ENCODE assay signal across 17 cellular contexts in the genomic region with DNA sequence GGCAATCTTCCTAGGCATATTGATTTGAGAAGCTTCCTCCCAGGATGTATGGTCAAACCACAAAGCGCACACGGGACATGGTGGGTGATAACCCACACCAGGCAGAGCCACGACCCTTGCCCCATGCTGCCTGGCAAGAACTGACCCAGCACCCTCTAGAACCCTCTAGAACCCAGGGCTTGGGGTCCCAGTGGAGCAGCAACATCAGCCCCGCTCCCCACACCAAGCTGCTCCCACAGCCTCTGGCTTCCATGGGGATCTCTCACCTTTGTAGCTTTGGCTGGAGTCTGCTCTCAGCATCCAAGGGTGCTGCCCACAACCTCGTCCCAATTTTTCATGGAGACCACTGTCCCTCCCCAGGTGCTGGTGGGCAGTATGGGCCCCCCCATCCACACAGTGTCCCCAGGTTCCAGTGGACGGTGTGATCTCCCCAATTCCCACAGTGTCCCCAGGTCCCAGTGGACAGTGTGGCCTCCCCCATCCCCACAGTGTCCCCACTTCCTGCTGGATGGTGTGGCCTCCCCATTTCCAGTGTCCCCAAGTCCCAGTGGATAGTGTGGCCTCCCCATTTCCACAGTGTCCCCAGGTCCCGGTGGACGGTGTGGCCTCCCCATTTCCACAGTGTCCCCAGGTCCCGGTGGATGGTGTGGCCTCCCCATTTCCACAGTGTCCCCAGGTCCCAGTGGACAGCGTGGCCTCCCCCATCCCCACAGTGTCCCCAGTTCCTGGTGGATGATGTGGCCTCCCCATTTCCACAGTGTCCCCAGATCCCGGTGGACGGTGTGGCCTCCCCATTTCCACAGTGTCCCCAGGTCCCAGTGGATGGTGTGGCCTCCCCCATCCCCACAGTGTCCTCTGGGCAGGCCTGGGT.
"Had no signal": no experiment of that assay in that cellular context is flagged by ENCODE, and none has a peak within 500 bp of the region (broad histone marks: within the 10 kb centered on the region; RNA-seq: fewer than 3 reads in every experiment).

No MANE protein-coding gene starts in this region.

- H3K27ac Mint-ChIP-seq: activated CD4-positive, alpha-beta T cell treated with anti-CD3 and anti-CD28 coated beads for 36 hours; activated naive CD4-positive, alpha-beta T cell treated with anti-CD3 and anti-CD28 coated beads, Interleukin-2, amount 50 U/mL, for 72 hours; activated T-helper 1 cell treated with anti-CD3 and anti-CD28 coated beads, Interleukin-12 subunit alpha, Interleukin-12 subunit beta, Interleukin-2, Interleukin-4 antibody, amounts not matched to agents 30 ng/mL and 10 ng/mL and 1 ng/mL, durations not matched to agents 14 hours and 24 hours and 36 hours; nephron; stimulated activated naive CD8-positive, alpha-beta T cell treated with anti-CD3 and anti-CD28 coated beads, Interleukin-15, Interleukin-2, amounts not matched to agents 100 ng/mL and 50 ng/mL, for 24 hours; T-cell had no signal

- H3K27me3 ChIP-seq: uterus had no signal

- H3K27ac ChIP-seq: adrenal gland, suprapubic skin, transverse colon, uterus had no signal

- H3K4me1 Mint-ChIP-seq: activated CD4-positive, alpha-beta T cell treated with anti-CD3 and anti-CD28 coated beads for 36 hours; T-cell had no signal

- ATAC-seq: activated CD4-positive, alpha-beta T cell treated with anti-CD3 and anti-CD28 coated beads for 36 hours; activated naive CD4-positive, alpha-beta T cell treated with anti-CD3 and anti-CD28 coated beads, Interleukin-2, amount 50 U/mL, for 72 hours; T-cell had no signal

- H3K4me3 ChIP-seq: adrenal gland, suprapubic skin, transverse colon, uterus had no signal

- H3K4me1 ChIP-seq: suprapubic skin, uterus had no signal

- H3K4me3 Mint-ChIP-seq: activated CD4-positive, alpha-beta T cell treated with anti-CD3 and anti-CD28 coated beads for 36 hours; activated T-helper 1 cell treated with anti-CD3 and anti-CD28 coated beads, Interleukin-12 subunit alpha, Interleukin-12 subunit beta, Interleukin-2, Interleukin-4 antibody, amounts not matched to agents 30 ng/mL and 10 ng/mL and 1 ng/mL, durations not matched to agents 14 hours and 24 hours and 36 hours; nephron; stimulated activated naive CD8-positive, alpha-beta T cell treated with anti-CD3 and anti-CD28 coated beads, Interleukin-15, Interleukin-2, amounts not matched to agents 100 ng/mL and 50 ng/mL, for 24 hours; T-cell had no signal

- H3K36me3 ChIP-seq: adrenal gland, suprapubic skin, transverse colon, uterus had no signal

- H3K36me3 Mint-ChIP-seq: activated naive CD4-positive, alpha-beta T cell treated with anti-CD3 and anti-CD28 coated beads, Interleukin-2, amount 50 U/mL, for 72 hours; T-cell had no signal

- DNase-seq: activated CD4-positive, alpha-beta T cell treated with anti-CD3 and anti-CD28 coated beads for 36 hours; activated CD4-positive, alpha-beta T cell treated with anti-CD3 and anti-CD28 coated beads, Interleukin-2, amount 50 U/mL, for 48 hours; activated gamma-delta T cell treated with Interleukin-2 at 50 U/mL for 16 hours; foreskin fibroblast; hippocampal formation; mesendoderm; occipital lobe; T-cell; T-helper 9 cell; transverse colon; uterus had no signal

- H3K9me3 ChIP-seq: adrenal gland, suprapubic skin, transverse colon, uterus had no signal

- H3K9me3 Mint-ChIP-seq: activated naive CD4-positive, alpha-beta T cell treated with anti-CD3 and anti-CD28 coated beads, Interleukin-2, amount 50 U/mL, for 72 hours; activated T-helper 1 cell treated with anti-CD3 and anti-CD28 coated beads, Interleukin-12 subunit alpha, Interleukin-12 subunit beta, Interleukin-2, Interleukin-4 antibody, amounts not matched to agents 30 ng/mL and 10 ng/mL and 1 ng/mL, durations not matched to agents 14 hours and 24 hours and 36 hours; nephron; stimulated activated naive CD8-positive, alpha-beta T cell treated with anti-CD3 and anti-CD28 coated beads, Interleukin-15, Interleukin-2, amounts not matched to agents 100 ng/mL and 50 ng/mL, for 24 hours; T-cell had no signal
